ENCODE assay signal across 18 cellular contexts in the genomic region with DNA sequence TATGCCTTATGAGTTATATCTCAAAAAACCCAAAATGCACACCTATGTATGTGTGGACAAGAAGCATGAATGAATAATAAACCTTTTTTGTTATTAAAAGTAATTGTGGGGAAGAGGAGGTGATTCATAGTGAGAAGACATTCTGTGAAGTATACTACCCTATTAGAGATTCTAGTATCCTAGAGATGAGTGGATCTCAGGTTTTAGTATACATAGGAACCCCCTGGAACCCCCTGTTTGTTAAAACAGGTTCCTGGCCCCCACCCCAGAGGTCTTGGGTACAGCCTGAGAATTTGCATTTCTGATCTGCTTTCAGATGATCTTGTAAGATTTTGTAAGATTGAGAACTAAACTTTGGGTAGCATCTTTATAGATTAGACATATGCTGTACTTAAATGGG. TPM values are rescaled to one million over a fixed set of nuclear protein-coding genes. Genes with fewer than 3 reads are reported as not detected.
DNase-seq lines count a peak whose midpoint lies in the region; ATAC-seq and TF ChIP-seq lines count a peak whose summit lies in the region.
"Had no signal": no experiment of that assay in that cellular context is flagged by ENCODE, and none has a peak within 500 bp of the region (broad histone marks: within the 10 kb centered on the region; RNA-seq: fewer than 3 reads in every experiment).

No MANE protein-coding gene starts in this region.

- H3K4me1 Mint-ChIP-seq in natural killer cell treated with Interleukin-12 subunit alpha and Interleukin-12 subunit beta and Interleukin-15 and Interleukin-18, amount 100 ng/mL, for 72 hours (ENCODE audit: low read depth in 2 of 2), result peaks cover 13 to 40% of the 10 kb centered on the region in 2 donors
- H3K4me1 Mint-ChIP-seq in natural killer cell, result peaks cover 13 to 30% of the 10 kb centered on the region in 2 donors

- in situ Hi-C loops in transverse colon (cut with MboI; ENCODE audit: low pct_ligation_motif_present in 1 of 4, low pct_unique_long_range_greater_than_20kb in 1 of 4, low sequenced_read_pairs in 3 of 4), result no loop called here

- H3K4me3 Mint-ChIP-seq in natural killer cell treated with Interleukin-12 subunit alpha and Interleukin-12 subunit beta and Interleukin-15 and Interleukin-18, amount 100 ng/mL, for 72 hours, result peak overlapping the region; percentile 7
- no peak overlapping the region for H3K4me3 Mint-ChIP-seq in natural killer cell

- no peak for TF ChIP-seq EP300 in transverse colon (IDR thresholded peaks at IDR 0.05; ENCODE audit: low read depth)

- peak in 1 of 2 donors; percentile 75 for ATAC-seq in natural killer cell treated with Interleukin-12 subunit alpha and Interleukin-12 subunit beta and Interleukin-15 and Interleukin-18, amount 100 ng/mL, for 72 hours
- ATAC-seq in natural killer cell (no peak), HG02623 (IDR thresholded peaks at IDR 0.05; ENCODE audit: unreplicated experiment) (peak; percentile 35), GM19035 (IDR thresholded peaks at IDR 0.05; ENCODE audit: unreplicated experiment) (no peak)
- ATAC-seq: HCT116 had no signal

- H3K27me3 Mint-ChIP-seq in natural killer cell treated with Interleukin-12 subunit alpha and Interleukin-12 subunit beta and Interleukin-15 and Interleukin-18, amount 100 ng/mL, for 72 hours, result no peaks in the 10 kb centered on the region
- H3K27me3 Mint-ChIP-seq in natural killer cell (ENCODE audit: low read depth in 2 of 2), result no peaks in the 10 kb centered on the region

- H3F3A ChIP-seq in Loucy (ENCODE audit: low read depth), result no peaks in the 10 kb centered on the region; the same call in 1 of the 2 replicates

- H3K36me3 ChIP-seq in Loucy (ENCODE audit: insufficient read depth, low read length), result peaks cover 92% of the 10 kb centered on the region
- peaks cover 0 to 7% (median 0%) of the 10 kb centered on the region in 4 donors for H3K36me3 ChIP-seq in transverse colon

- no peaks in the 10 kb centered on the region for H3K9me2 ChIP-seq in Loucy (replicated peaks; ENCODE audit: low read depth, low read length)
- H3K9me2 ChIP-seq: SK-N-SH had no signal

- H3K27me3 ChIP-seq in Loucy (ENCODE audit: insufficient read depth, low read length, poor library complexity, severe bottlenecking) (no peaks in the 10 kb centered on the region), transverse colon (no peaks in the 10 kb centered on the region)
- H3K27me3 ChIP-seq: ascending aorta, esophagus squamous epithelium had no signal

- peaks cover 91% of the 10 kb centered on the region for H3K79me2 ChIP-seq in Loucy (ENCODE audit: insufficient read depth, low read length)

- H3K4me3 ChIP-seq in Loucy (ENCODE audit: low read length, poor library complexity, severe bottlenecking) (no peak overlapping the region), transverse colon (no peak overlapping the region)
- H3K4me3 ChIP-seq: ascending aorta, esophagus squamous epithelium had no signal

- H3K4me1 ChIP-seq in Loucy (ENCODE audit: insufficient read depth, low read length, poor library complexity, severe bottlenecking), result peaks cover 41% of the 10 kb centered on the region
- H3K4me1 ChIP-seq in transverse colon, result no peaks in the 10 kb centered on the region
- H3K4me1 ChIP-seq: ascending aorta had no signal

- H3K27ac Mint-ChIP-seq in natural killer cell treated with Interleukin-12 subunit alpha and Interleukin-12 subunit beta and Interleukin-15 and Interleukin-18, amount 100 ng/mL, for 72 hours, result peak overlapping the region in 1 of 2 donors; percentile 2
- H3K27ac Mint-ChIP-seq in natural killer cell, result no peak overlapping the region

- intact Hi-C loops in natural killer cell (cut with micrococcal nuclease), result no loop called here
- intact Hi-C loops in transverse colon (cut with DNase I; ENCODE audit: low total_unique reads), result no loop called here

- no peak overlapping the region for H3K9ac ChIP-seq in Loucy (ENCODE audit: low read depth, low read length, poor library complexity, severe bottlenecking)
- H3K9ac ChIP-seq: SK-N-SH had no signal

- no peak overlapping the region for H3K27ac ChIP-seq in transverse colon
- H3K27ac ChIP-seq: ascending aorta, esophagus squamous epithelium had no signal

- no peak for DNase-seq in natural killer cell treated with Interleukin-12 subunit alpha and Interleukin-12 subunit beta and Interleukin-15 and Interleukin-18, amount 100 ng/mL, for 72 hours (ENCODE audit: low spot score)
- DNase-seq in natural killer cell (no peak), transverse colon (no peak), NCI-H2029 treated with DMSO at 0.1 percent for 48 hours (lab: John Stamatoyannopoulos, UW) (no peak)
- no peak for DNase-seq in activated CD4-positive, alpha-beta T cell treated with anti-CD3 and anti-CD28 coated beads for 48 hours
- DNase-seq: activated CD8-positive, alpha-beta memory T cell treated with anti-CD3 and anti-CD28 coated beads, Interleukin-2, amount 50 U/mL, for 48 hours; cortex of kidney; DMS 273 treated with DMSO at 0.1 percent for 48 hours; esophagus squamous epithelium; kidney glomerular epithelial cell; NCI-H1417 treated with DMSO at 0.1 percent for 48 hours; NCI-H446 treated with DMSO at 0.1 percent for 48 hours; SK-N-SH had no signal

- no peak for TF ChIP-seq POLR2A in transverse colon (IDR thresholded peaks at IDR 0.05)

- peaks cover 86% of the 10 kb centered on the region for H4K20me1 ChIP-seq in Loucy (ENCODE audit: insufficient read depth, low read length, poor library complexity, severe bottlenecking)

- peaks cover 4% of the 10 kb centered on the region for H3K36me3 Mint-ChIP-seq in natural killer cell treated with Interleukin-12 subunit alpha and Interleukin-12 subunit beta and Interleukin-15 and Interleukin-18, amount 100 ng/mL, for 72 hours
- peaks cover 11% of the 10 kb centered on the region for H3K36me3 Mint-ChIP-seq in natural killer cell

- H3K9me3 ChIP-seq in Loucy (ENCODE audit: insufficient read depth, low read depth, low read length) (no peaks in the 10 kb centered on the region), transverse colon (no peaks in the 10 kb centered on the region)
- H3K9me3 ChIP-seq: ascending aorta, esophagus squamous epithelium, SK-N-SH had no signal

- H3K4me2 ChIP-seq in Loucy (ENCODE audit: low read depth, low read length, poor library complexity, severe bottlenecking), result peak overlapping the region; percentile 22
- H3K4me2 ChIP-seq: SK-N-SH had no signal

- no peaks in the 10 kb centered on the region for H3K9me3 Mint-ChIP-seq in natural killer cell treated with Interleukin-12 subunit alpha and Interleukin-12 subunit beta and Interleukin-15 and Interleukin-18, amount 100 ng/mL, for 72 hours
- no peaks in the 10 kb centered on the region for H3K9me3 Mint-ChIP-seq in natural killer cell

- TF ChIP-seq CTCF in natural killer cell (IDR thresholded peaks at IDR 0.05) (no peak), Loucy (conservative IDR thresholded peaks at IDR 0.05; ENCODE audit: low read length) (no peak), transverse colon (IDR thresholded peaks at IDR 0.05) (no peak)

- no peak overlapping the region for H2AFZ ChIP-seq in Loucy (ENCODE audit: low read length)

RNA-seq across cellular contexts. Expression of gene NUCB2, which starts 17.5 kb away (rescaled TPM):
- total RNA-seq in natural killer cell treated with Interleukin-12 subunit alpha and Interleukin-12 subunit beta and Interleukin-15 and Interleukin-18, amount 100 ng/mL, for 72 hours, result 10 to 100 TPM; 43.6 to 50.4 TPM
- total RNA-seq in natural killer cell (100 to 1,000 TPM in 1 of 3 donors, 10 to 100 TPM in 2; 70.7 to 101 (median 81.4) TPM), transverse colon (10 to 100 TPM in 2 of 4 donors, 1 to 10 TPM in 2; 5.0 to 28.9 (median 13.4) TPM)

RNA-seq across cellular contexts. Expression of gene NCR3LG1, which starts 57.6 kb away (rescaled TPM):
- total RNA-seq in natural killer cell treated with Interleukin-12 subunit alpha and Interleukin-12 subunit beta and Interleukin-15 and Interleukin-18, amount 100 ng/mL, for 72 hours, result 1 to 10 TPM in 1 of 2 donors, under 1 TPM in 1; 0.70 to 1.4 TPM
- 10 to 100 TPM in 1 of 3 donors, 1 to 10 TPM in 2; 6.3 to 10.1 (median 9.7) TPM for total RNA-seq in natural killer cell
- total RNA-seq in transverse colon, result 10 to 100 TPM in 2 of 4 donors, 1 to 10 TPM in 2; 5.2 to 11.7 (median 9.4) TPM
